Comparison of ENCODE assay signal across 28 cellular contexts in the genomic region with DNA sequence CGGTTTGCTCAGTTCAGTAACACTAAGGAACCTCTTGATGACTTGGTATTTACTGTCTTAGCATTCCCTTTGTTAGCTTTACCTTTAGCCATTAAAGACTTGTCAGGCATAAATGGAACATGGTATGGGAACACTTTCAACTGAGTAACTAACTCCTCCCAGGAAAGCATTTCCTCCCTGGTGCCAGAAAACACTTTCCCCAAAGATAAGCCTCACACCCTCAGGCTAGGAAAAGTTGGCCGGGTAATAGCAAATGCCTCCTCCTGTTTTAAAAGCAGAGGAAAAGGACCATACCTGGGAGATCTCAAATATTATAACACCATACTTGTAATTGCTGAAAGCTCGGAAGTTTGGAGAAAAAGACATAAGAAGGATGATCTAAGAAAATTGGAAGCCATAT. TPM values are rescaled to one million over a fixed set of nuclear protein-coding genes. Genes with fewer than 3 reads are reported as not detected.
"Had no signal": no experiment of that assay in that cellular context is flagged by ENCODE, and none has a peak within 500 bp of the region (broad histone marks: within the 10 kb centered on the region; RNA-seq: fewer than 3 reads in every experiment).

No MANE protein-coding gene starts in this region.

- H3K4me3 Mint-ChIP-seq: immature natural killer cell; memory B cell; naive thymus-derived CD8-positive, alpha-beta T cell; nephron; neural crest cell; stimulated activated memory B cell treated with anti-CD40 and anti-IgM and Interleukin-4, amounts not matched to agents 10 μg/mL and 1 μg/mL and 100 μg/mL, for 72 hours; stimulated activated naive CD8-positive, alpha-beta T cell treated with anti-CD3 and anti-CD28 coated beads, Interleukin-15, amount 100 ng/mL, for 72 hours; type B pancreatic cell had no signal

- H3K27ac Mint-ChIP-seq: immature natural killer cell; memory B cell; naive thymus-derived CD8-positive, alpha-beta T cell; nephron; stimulated activated memory B cell treated with anti-CD40 and anti-IgM and Interleukin-4, amounts not matched to agents 10 μg/mL and 1 μg/mL and 100 μg/mL, for 72 hours; type B pancreatic cell had no signal

- H3K4me1 ChIP-seq: lower lobe of right lung, pancreas, prostate gland, right lobe of liver, tibial nerve, uterus had no signal

- H3K27me3 Mint-ChIP-seq: memory B cell; naive thymus-derived CD8-positive, alpha-beta T cell; stimulated activated memory B cell treated with anti-CD40 and anti-IgM and Interleukin-4, amounts not matched to agents 10 μg/mL and 1 μg/mL and 100 μg/mL, for 72 hours; stimulated activated naive CD8-positive, alpha-beta T cell treated with anti-CD3 and anti-CD28 coated beads, Interleukin-15, amount 100 ng/mL, for 72 hours; type B pancreatic cell had no signal

- H3K4me1 Mint-ChIP-seq: immature natural killer cell; memory B cell; naive thymus-derived CD8-positive, alpha-beta T cell; nephron; neural crest cell; stimulated activated memory B cell treated with anti-CD40 and anti-IgM and Interleukin-4, amounts not matched to agents 10 μg/mL and 1 μg/mL and 100 μg/mL, for 72 hours; stimulated activated naive CD8-positive, alpha-beta T cell treated with anti-CD3 and anti-CD28 coated beads, Interleukin-15, amount 100 ng/mL, for 72 hours had no signal

- H3K27me3 ChIP-seq: pancreas, right lobe of liver, uterus had no signal

- H3K27ac ChIP-seq: lower lobe of right lung, pancreas, prostate gland, right lobe of liver, tibial nerve, uterus had no signal

- DNase-seq: hypothalamus; immature natural killer cell; kidney; lower lobe of right lung; midbrain; mucosa of descending colon; naive thymus-derived CD8-positive, alpha-beta T cell; nucleus accumbens; pancreas; posterior cingulate gyrus; retina; right lobe of liver; stimulated activated CD4-positive, alpha-beta T cell treated with anti-CD3 and anti-CD28 coated beads, Interleukin-1b, Interleukin-23, amount 100 ng/mL, for 48 hours; stimulated activated CD4-positive, alpha-beta T cell treated with anti-CD3 and anti-CD28 coated beads, Interleukin-2, amount 100 ng/mL, for 48 hours; stimulated activated CD4-positive, alpha-beta T cell treated with anti-CD3 and anti-CD28 coated beads, Interleukin-4, amount 100 ng/mL, for 4 hours; stimulated activated CD8-positive, alpha-beta memory T cell treated with anti-CD3 and anti-CD28 coated beads, Interleukin-4, amount 100 ng/mL, for 48 hours; stimulated activated naive CD4-positive, alpha-beta T cell treated with Interleukin-2 at 50 U/mL for 16 hours; stimulated activated naive CD8-positive, alpha-beta T cell treated with anti-CD3 and anti-CD28 coated beads, Interleukin-15, amount 100 ng/mL, for 72 hours; substantia nigra; uterus had no signal

- H3K36me3 ChIP-seq: lower lobe of right lung, prostate gland, uterus had no signal

- H3K4me2 ChIP-seq: smooth muscle cell had no signal

- H3K9me3 ChIP-seq: pancreas, prostate gland had no signal

- H3K4me3 ChIP-seq: lower lobe of right lung, mucosa of descending colon, pancreas, prostate gland, right lobe of liver, smooth muscle cell, tibial nerve, uterus had no signal

- ATAC-seq: lower lobe of right lung; mucosa of descending colon; naive thymus-derived CD8-positive, alpha-beta T cell; pancreas; right lobe of liver; stimulated activated memory B cell treated with anti-CD40 and anti-IgM and Interleukin-4, amounts not matched to agents 10 μg/mL and 1 μg/mL and 100 μg/mL, for 72 hours; stimulated activated naive CD8-positive, alpha-beta T cell treated with anti-CD3 and anti-CD28 coated beads, Interleukin-15, amount 100 ng/mL, for 72 hours had no signal

RNA-seq across cellular contexts. Expression of gene KCNJ11, which starts 12.0 kb away (rescaled TPM):
- total RNA-seq: smooth muscle cell had no signal
- polyA plus RNA-seq: immature natural killer cell; naive thymus-derived CD8-positive, alpha-beta T cell; smooth muscle cell had no signal
